Comparison of ENCODE assay signal across 9 cellular contexts in genomic region chr7:50664937-50665336, GRCh38.
DNase-seq lines count a peak whose midpoint lies in the region; ATAC-seq and TF ChIP-seq lines count a peak whose summit lies in the region.
"Had no signal": no experiment of that assay in that cellular context is flagged by ENCODE, and none has a peak within 500 bp of the region (broad histone marks: within the 10 kb centered on the region; RNA-seq: fewer than 3 reads in every experiment).

No MANE protein-coding gene starts in this region.

- ATAC-seq in GM18858 (IDR thresholded peaks at IDR 0.05; ENCODE audit: unreplicated experiment) (peak; percentile 17), GM21447 (IDR thresholded peaks at IDR 0.05; ENCODE audit: unreplicated experiment) (peak; percentile 21), HG03457 (IDR thresholded peaks at IDR 0.05; ENCODE audit: unreplicated experiment) (peak; percentile 18), left lobe of liver (peak; percentile 49)

- in situ Hi-C loops in GM13977 (cut with MboI; ENCODE audit: low pct_unique_long_range_greater_than_20kb, low sequenced_read_pairs, unreplicated experiment), result loop anchor here (25.0 kb wide), 1 partner anchor 578 kb away; the partner anchor contains the start of gene ZPBP

- TF ChIP-seq CTCF in GM13977 (IDR thresholded peaks at IDR 0.05; ENCODE audit: extremely low read depth, insufficient read depth, missing control alignments) (no peak), stomach (IDR thresholded peaks at IDR 0.05) (no peak)

- no peak for TF ChIP-seq POLR2A in stomach (IDR thresholded peaks at IDR 0.05)

- no peaks in the 10 kb centered on the region for H3K9me3 ChIP-seq in stomach

- H3K27ac ChIP-seq in stomach, result no peak overlapping the region
- H3K27ac ChIP-seq: VCaP had no signal

- no peak overlapping the region for H3K4me3 ChIP-seq in stomach

- WGBS in stomach, 5 donors, result 67 to 71% (median 68%) methylated on average over 4 of the region's 4 CpGs

- DNase-seq in left lobe of liver (ENCODE audit: low spot score) (no peak), GM13977 (ENCODE audit: low spot score) (no peak), activated gamma-delta T cell (lab: John Stamatoyannopoulos, UW) (no peak), stomach (no peak)
- DNase-seq: stimulated activated CD4-positive, alpha-beta T cell treated with anti-CD3 and anti-CD28 coated beads, Interleukin-12 subunit alpha, Interleukin-12 subunit beta, amount 100 ng/mL, for 4 hours had no signal

- intact Hi-C loops in stomach (cut with DNase I; ENCODE audit: low total_unique reads), result no loop called here

- H3K4me1 ChIP-seq in stomach, result peaks cover 19 to 82% (median 59%) of the 10 kb centered on the region in 4 donors

- TF ChIP-seq EP300 in stomach (IDR thresholded peaks at IDR 0.05), result no peak

- H3K27me3 ChIP-seq in stomach, result no peaks in the 10 kb centered on the region

- H3K36me3 ChIP-seq in stomach, result peaks cover 0 to 51% (median 28%) of the 10 kb centered on the region in 4 donors
